1 cellular context compared by ENCODE assay signal in genomic region chr5:14101922-14102321, GRCh38.
TF ChIP-seq lines count a peak whose summit lies in the region.

No MANE protein-coding gene starts in this region.

TF ChIP-seq in WTC11, 78 proteins besides CTCF, POLR2A, EP300 and RAD21 (continued from another document):
- TF ChIP-seq ATF2 (CRISPR knock-in tag; IDR thresholded peaks at IDR 0.05; ENCODE audit: borderline replicate concordance, low read depth) (no peak), ZNF317 (CRISPR knock-in tag; IDR thresholded peaks at IDR 0.05; ENCODE audit: borderline replicate concordance, low read depth) (no peak), E2F1 (CRISPR knock-in tag; IDR thresholded peaks at IDR 0.05) (no peak), USF1 (CRISPR knock-in tag; IDR thresholded peaks at IDR 0.05) (no peak), HMGXB4 (CRISPR knock-in tag; IDR thresholded peaks at IDR 0.05) (no peak), ZNF396 (CRISPR knock-in tag; IDR thresholded peaks at IDR 0.05; ENCODE audit: borderline replicate concordance) (no peak), GABPB1 (CRISPR knock-in tag; IDR thresholded peaks at IDR 0.05) (no peak), ATF1 (CRISPR knock-in tag; IDR thresholded peaks at IDR 0.05) (no peak)
